Comparison of ENCODE assay signal across 1 cellular context in the genomic region with DNA sequence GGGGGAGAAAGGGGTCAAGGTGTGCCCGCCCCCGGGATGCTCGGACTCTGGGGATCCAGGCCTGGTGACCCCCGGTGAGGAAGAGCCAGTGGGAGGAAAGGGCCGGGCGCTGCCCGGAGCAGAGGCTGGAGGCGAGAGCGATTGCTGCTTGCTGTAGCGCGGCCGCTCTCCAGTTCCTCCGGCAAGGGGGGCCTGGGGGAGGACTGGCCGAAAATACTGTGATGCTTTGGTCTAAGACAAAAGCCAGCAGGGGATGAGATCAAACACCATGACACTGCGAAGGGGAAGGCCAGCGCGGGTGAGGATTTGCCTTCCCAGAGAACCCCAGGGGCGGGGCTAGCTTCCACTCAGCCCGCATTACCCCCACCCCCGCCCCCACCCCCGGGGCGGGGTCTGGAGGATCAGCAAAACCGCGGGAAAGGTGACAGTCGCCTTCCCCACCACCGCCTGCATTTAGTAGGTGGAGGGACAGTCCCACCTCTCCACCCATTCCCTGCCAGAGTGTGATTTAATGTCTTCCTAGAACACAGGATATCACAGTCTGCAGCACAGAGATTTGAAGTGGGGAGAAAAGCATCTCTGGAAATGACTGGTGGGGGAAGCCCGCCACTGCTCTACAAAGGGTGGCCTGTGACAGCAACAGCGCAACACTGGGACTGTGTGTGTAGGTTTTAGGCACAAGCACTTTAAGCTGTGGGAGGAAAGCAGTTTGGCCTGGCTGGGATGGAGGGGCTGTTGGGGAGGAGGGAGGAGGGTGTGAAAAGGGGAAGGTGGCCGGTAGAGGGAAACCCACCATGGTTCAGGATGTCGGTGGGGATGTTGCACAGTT.
TF ChIP-seq lines count a peak whose summit lies in the region.

No MANE protein-coding gene starts in this region.

TF ChIP-seq in GM12878, 131 proteins besides CTCF, POLR2A, EP300 and RAD21 (continued from another document and continues in another):
- TF ChIP-seq, protein P1, sequence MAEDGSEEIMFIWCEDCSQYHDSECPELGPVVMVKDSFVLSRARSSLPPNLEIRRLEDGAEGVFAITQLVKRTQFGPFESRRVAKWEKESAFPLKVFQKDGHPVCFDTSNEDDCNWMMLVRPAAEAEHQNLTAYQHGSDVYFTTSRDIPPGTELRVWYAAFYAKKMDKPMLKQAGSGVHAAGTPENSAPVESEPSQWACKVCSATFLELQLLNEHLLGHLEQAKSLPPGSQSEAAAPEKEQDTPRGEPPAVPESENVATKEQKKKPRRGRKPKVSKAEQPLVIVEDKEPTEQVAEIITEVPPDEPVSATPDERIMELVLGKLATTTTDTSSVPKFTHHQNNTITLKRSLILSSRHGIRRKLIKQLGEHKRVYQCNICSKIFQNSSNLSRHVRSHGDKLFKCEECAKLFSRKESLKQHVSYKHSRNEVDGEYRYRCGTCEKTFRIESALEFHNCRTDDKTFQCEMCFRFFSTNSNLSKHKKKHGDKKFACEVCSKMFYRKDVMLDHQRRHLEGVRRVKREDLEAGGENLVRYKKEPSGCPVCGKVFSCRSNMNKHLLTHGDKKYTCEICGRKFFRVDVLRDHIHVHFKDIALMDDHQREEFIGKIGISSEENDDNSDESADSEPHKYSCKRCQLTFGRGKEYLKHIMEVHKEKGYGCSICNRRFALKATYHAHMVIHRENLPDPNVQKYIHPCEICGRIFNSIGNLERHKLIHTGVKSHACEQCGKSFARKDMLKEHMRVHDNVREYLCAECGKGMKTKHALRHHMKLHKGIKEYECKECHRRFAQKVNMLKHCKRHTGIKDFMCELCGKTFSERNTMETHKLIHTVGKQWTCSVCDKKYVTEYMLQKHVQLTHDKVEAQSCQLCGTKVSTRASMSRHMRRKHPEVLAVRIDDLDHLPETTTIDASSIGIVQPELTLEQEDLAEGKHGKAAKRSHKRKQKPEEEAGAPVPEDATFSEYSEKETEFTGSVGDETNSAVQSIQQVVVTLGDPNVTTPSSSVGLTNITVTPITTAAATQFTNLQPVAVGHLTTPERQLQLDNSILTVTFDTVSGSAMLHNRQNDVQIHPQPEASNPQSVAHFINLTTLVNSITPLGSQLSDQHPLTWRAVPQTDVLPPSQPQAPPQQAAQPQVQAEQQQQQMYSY (CRISPR knock-in tag; IDR thresholded peaks at IDR 0.05), result no peak
- TF ChIP-seq NR2C2 (IDR thresholded peaks at IDR 0.05; ENCODE audit: borderline replicate concordance, control insufficient read depth, insufficient read length, low read depth), result no peak
- TF ChIP-seq, protein P2, sequence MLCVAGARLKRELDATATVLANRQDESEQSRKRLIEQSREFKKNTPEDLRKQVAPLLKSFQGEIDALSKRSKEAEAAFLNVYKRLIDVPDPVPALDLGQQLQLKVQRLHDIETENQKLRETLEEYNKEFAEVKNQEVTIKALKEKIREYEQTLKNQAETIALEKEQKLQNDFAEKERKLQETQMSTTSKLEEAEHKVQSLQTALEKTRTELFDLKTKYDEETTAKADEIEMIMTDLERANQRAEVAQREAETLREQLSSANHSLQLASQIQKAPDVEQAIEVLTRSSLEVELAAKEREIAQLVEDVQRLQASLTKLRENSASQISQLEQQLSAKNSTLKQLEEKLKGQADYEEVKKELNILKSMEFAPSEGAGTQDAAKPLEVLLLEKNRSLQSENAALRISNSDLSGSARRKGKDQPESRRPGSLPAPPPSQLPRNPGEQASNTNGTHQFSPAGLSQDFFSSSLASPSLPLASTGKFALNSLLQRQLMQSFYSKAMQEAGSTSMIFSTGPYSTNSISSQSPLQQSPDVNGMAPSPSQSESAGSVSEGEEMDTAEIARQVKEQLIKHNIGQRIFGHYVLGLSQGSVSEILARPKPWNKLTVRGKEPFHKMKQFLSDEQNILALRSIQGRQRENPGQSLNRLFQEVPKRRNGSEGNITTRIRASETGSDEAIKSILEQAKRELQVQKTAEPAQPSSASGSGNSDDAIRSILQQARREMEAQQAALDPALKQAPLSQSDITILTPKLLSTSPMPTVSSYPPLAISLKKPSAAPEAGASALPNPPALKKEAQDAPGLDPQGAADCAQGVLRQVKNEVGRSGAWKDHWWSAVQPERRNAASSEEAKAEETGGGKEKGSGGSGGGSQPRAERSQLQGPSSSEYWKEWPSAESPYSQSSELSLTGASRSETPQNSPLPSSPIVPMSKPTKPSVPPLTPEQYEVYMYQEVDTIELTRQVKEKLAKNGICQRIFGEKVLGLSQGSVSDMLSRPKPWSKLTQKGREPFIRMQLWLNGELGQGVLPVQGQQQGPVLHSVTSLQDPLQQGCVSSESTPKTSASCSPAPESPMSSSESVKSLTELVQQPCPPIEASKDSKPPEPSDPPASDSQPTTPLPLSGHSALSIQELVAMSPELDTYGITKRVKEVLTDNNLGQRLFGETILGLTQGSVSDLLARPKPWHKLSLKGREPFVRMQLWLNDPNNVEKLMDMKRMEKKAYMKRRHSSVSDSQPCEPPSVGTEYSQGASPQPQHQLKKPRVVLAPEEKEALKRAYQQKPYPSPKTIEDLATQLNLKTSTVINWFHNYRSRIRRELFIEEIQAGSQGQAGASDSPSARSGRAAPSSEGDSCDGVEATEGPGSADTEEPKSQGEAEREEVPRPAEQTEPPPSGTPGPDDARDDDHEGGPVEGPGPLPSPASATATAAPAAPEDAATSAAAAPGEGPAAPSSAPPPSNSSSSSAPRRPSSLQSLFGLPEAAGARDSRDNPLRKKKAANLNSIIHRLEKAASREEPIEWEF (IDR thresholded peaks at IDR 0.05; ENCODE audit: insufficient replicate concordance, low read depth, low read length), result no peak
- TF ChIP-seq IKZF1 (conservative IDR thresholded peaks at IDR 0.05), result peak; percentile 96
- no peak for TF ChIP-seq RB1 (IDR thresholded peaks at IDR 0.05; ENCODE audit: borderline replicate concordance)
- no peak for TF ChIP-seq RBBP5 (conservative IDR thresholded peaks at IDR 0.05)
- no peak for TF ChIP-seq SIX5 (IDR thresholded peaks at IDR 0.05; ENCODE audit: low read depth, low read length, severe bottlenecking)
- TF ChIP-seq YY1 (IDR thresholded peaks at IDR 0.05; ENCODE audit: low read depth, low read length), result no peak
- no peak for TF ChIP-seq YBX1 (IDR thresholded peaks at IDR 0.05)
- peak; percentile 78 for TF ChIP-seq TBL1XR1 (IDR thresholded peaks at IDR 0.05; ENCODE audit: low read depth, low read length)
- TF ChIP-seq, protein P3, sequence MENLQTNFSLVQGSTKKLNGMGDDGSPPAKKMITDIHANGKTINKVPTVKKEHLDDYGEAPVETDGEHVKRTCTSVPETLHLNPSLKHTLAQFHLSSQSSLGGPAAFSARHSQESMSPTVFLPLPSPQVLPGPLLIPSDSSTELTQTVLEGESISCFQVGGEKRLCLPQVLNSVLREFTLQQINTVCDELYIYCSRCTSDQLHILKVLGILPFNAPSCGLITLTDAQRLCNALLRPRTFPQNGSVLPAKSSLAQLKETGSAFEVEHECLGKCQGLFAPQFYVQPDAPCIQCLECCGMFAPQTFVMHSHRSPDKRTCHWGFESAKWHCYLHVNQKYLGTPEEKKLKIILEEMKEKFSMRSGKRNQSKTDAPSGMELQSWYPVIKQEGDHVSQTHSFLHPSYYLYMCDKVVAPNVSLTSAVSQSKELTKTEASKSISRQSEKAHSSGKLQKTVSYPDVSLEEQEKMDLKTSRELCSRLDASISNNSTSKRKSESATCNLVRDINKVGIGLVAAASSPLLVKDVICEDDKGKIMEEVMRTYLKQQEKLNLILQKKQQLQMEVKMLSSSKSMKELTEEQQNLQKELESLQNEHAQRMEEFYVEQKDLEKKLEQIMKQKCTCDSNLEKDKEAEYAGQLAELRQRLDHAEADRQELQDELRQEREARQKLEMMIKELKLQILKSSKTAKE (IDR thresholded peaks at IDR 0.05; ENCODE audit: low read depth, poor library complexity, severe bottlenecking), result peak; percentile 98
- no peak for TF ChIP-seq TAF1 (IDR thresholded peaks at IDR 0.05; ENCODE audit: borderline replicate concordance, low read depth, low read length)
- peak; percentile 95 for TF ChIP-seq RELA (IDR thresholded peaks at IDR 0.05; ENCODE audit: borderline replicate concordance, partially characterized antibody)
- no peak for TF ChIP-seq SRF (IDR thresholded peaks at IDR 0.05; ENCODE audit: low read depth in 2 of 2, low read length in 2 of 2)
- peak; percentile 86 for TF ChIP-seq CREM (IDR thresholded peaks at IDR 0.05; ENCODE audit: low read depth)
- TF ChIP-seq CHD4 (IDR thresholded peaks at IDR 0.05), result no peak
- TF ChIP-seq, protein P4, sequence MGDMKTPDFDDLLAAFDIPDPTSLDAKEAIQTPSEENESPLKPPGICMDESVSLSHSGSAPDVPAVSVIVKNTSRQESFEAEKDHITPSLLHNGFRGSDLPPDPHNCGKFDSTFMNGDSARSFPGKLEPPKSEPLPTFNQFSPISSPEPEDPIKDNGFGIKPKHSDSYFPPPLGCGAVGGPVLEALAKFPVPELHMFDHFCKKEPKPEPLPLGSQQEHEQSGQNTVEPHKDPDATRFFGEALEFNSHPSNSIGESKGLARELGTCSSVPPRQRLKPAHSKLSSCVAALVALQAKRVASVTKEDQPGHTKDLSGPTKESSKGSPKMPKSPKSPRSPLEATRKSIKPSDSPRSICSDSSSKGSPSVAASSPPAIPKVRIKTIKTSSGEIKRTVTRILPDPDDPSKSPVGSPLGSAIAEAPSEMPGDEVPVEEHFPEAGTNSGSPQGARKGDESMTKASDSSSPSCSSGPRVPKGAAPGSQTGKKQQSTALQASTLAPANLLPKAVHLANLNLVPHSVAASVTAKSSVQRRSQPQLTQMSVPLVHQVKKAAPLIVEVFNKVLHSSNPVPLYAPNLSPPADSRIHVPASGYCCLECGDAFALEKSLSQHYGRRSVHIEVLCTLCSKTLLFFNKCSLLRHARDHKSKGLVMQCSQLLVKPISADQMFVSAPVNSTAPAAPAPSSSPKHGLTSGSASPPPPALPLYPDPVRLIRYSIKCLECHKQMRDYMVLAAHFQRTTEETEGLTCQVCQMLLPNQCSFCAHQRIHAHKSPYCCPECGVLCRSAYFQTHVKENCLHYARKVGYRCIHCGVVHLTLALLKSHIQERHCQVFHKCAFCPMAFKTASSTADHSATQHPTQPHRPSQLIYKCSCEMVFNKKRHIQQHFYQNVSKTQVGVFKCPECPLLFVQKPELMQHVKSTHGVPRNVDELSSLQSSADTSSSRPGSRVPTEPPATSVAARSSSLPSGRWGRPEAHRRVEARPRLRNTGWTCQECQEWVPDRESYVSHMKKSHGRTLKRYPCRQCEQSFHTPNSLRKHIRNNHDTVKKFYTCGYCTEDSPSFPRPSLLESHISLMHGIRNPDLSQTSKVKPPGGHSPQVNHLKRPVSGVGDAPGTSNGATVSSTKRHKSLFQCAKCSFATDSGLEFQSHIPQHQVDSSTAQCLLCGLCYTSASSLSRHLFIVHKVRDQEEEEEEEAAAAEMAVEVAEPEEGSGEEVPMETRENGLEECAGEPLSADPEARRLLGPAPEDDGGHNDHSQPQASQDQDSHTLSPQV (IDR thresholded peaks at IDR 0.05), result no peak
- no peak for TF ChIP-seq HDAC2 (IDR thresholded peaks at IDR 0.05)
- TF ChIP-seq, protein P5, sequence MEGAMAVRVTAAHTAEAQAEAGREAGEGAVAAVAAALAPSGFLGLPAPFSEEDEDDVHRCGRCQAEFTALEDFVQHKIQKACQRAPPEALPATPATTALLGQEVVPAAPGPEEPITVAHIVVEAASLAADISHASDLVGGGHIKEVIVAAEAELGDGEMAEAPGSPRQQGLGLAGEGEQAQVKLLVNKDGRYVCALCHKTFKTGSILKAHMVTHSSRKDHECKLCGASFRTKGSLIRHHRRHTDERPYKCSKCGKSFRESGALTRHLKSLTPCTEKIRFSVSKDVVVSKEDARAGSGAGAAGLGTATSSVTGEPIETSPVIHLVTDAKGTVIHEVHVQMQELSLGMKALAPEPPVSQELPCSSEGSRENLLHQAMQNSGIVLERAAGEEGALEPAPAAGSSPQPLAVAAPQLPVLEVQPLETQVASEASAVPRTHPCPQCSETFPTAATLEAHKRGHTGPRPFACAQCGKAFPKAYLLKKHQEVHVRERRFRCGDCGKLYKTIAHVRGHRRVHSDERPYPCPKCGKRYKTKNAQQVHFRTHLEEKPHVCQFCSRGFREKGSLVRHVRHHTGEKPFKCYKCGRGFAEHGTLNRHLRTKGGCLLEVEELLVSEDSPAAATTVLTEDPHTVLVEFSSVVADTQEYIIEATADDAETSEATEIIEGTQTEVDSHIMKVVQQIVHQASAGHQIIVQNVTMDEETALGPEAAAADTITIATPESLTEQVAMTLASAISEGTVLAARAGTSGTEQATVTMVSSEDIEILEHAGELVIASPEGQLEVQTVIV (IDR thresholded peaks at IDR 0.05; ENCODE audit: borderline replicate concordance, partially characterized antibody), result no peak
- peak; percentile 86; the same call in 1 of the 2 replicates for TF ChIP-seq ZBED1 (IDR thresholded peaks at IDR 0.05; ENCODE audit: borderline replicate concordance)
- no peak for TF ChIP-seq GABPA (IDR thresholded peaks at IDR 0.05; ENCODE audit: low read depth)
- TF ChIP-seq ATF7 (IDR thresholded peaks at IDR 0.05; ENCODE audit: low read depth), result peak; percentile 52; the same call in 1 of the 2 replicates
- TF ChIP-seq, protein P6, sequence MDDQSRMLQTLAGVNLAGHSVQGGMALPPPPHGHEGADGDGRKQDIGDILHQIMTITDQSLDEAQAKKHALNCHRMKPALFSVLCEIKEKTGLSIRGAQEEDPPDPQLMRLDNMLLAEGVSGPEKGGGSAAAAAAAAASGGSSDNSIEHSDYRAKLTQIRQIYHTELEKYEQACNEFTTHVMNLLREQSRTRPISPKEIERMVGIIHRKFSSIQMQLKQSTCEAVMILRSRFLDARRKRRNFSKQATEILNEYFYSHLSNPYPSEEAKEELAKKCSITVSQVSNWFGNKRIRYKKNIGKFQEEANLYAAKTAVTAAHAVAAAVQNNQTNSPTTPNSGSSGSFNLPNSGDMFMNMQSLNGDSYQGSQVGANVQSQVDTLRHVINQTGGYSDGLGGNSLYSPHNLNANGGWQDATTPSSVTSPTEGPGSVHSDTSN (IDR thresholded peaks at IDR 0.05; ENCODE audit: insufficient replicate concordance, low read depth, low read length), result peak; percentile 41
- TF ChIP-seq, protein P7, sequence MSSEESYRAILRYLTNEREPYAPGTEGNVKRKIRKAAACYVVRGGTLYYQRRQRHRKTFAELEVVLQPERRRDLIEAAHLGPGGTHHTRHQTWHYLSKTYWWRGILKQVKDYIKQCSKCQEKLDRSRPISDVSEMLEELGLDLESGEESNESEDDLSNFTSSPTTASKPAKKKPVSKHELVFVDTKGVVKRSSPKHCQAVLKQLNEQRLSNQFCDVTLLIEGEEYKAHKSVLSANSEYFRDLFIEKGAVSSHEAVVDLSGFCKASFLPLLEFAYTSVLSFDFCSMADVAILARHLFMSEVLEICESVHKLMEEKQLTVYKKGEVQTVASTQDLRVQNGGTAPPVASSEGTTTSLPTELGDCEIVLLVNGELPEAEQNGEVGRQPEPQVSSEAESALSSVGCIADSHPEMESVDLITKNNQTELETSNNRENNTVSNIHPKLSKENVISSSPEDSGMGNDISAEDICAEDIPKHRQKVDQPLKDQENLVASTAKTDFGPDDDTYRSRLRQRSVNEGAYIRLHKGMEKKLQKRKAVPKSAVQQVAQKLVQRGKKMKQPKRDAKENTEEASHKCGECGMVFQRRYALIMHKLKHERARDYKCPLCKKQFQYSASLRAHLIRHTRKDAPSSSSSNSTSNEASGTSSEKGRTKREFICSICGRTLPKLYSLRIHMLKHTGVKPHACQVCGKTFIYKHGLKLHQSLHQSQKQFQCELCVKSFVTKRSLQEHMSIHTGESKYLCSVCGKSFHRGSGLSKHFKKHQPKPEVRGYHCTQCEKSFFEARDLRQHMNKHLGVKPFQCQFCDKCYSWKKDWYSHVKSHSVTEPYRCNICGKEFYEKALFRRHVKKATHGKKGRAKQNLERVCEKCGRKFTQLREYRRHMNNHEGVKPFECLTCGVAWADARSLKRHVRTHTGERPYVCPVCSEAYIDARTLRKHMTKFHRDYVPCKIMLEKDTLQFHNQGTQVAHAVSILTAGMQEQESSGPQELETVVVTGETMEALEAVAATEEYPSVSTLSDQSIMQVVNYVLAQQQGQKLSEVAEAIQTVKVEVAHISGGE (CRISPR knock-in tag; IDR thresholded peaks at IDR 0.05), result no peak
- TF ChIP-seq KDM1A (IDR thresholded peaks at IDR 0.05; ENCODE audit: borderline replicate concordance), result no peak
